2 cellular contexts compared by ENCODE assay signal in the genomic region with DNA sequence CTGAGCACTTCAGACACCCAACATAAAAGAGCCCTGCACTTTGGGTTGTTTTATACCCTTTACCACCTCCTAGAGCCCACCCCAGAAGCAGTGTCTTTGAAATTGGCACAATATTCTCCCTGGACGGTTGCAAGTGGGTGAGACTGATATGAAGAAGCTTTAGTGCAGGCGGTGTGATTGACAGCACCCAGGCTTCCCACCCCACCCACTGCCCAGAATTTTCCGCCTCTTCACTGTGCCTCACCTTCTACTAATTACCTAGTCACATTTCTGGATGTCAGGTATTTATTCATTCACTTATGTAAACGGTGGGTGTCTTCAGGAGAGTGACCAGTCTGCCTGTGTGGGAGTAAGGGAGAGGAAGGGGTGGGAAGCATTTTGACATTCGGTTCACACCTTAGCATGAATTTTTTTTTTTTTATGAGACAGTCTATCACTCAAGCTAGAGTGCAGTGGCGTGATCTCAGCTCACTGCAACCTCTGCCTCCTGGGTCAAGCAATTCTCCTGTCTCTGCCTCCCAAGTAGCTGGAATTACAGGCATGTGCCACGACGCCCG.
TF ChIP-seq lines count a peak whose summit lies in the region.

No MANE protein-coding gene starts in this region.

TF ChIP-seq in GM23338, 12 proteins besides CTCF, POLR2A, EP300 and RAD21 (continues in another document):
- TF ChIP-seq ZNF114 (CRISPR knock-in tag; IDR thresholded peaks at IDR 0.05) (no peak), JUNB (IDR thresholded peaks at IDR 0.05; ENCODE audit: unreplicated experiment) (no peak), EZH2 (IDR thresholded peaks at IDR 0.05; ENCODE audit: low read depth, unreplicated experiment) (no peak), EZH2phosphoT487 (IDR thresholded peaks at IDR 0.05; ENCODE audit: unreplicated experiment) (no peak), NANOG (IDR thresholded peaks at IDR 0.05; ENCODE audit: borderline replicate concordance) (no peak), STAT1 (IDR thresholded peaks at IDR 0.05; ENCODE audit: unreplicated experiment) (no peak), POLR2AphosphoS5 (IDR thresholded peaks at IDR 0.05; ENCODE audit: low read depth) (no peak)
- TF ChIP-seq, protein P1, sequence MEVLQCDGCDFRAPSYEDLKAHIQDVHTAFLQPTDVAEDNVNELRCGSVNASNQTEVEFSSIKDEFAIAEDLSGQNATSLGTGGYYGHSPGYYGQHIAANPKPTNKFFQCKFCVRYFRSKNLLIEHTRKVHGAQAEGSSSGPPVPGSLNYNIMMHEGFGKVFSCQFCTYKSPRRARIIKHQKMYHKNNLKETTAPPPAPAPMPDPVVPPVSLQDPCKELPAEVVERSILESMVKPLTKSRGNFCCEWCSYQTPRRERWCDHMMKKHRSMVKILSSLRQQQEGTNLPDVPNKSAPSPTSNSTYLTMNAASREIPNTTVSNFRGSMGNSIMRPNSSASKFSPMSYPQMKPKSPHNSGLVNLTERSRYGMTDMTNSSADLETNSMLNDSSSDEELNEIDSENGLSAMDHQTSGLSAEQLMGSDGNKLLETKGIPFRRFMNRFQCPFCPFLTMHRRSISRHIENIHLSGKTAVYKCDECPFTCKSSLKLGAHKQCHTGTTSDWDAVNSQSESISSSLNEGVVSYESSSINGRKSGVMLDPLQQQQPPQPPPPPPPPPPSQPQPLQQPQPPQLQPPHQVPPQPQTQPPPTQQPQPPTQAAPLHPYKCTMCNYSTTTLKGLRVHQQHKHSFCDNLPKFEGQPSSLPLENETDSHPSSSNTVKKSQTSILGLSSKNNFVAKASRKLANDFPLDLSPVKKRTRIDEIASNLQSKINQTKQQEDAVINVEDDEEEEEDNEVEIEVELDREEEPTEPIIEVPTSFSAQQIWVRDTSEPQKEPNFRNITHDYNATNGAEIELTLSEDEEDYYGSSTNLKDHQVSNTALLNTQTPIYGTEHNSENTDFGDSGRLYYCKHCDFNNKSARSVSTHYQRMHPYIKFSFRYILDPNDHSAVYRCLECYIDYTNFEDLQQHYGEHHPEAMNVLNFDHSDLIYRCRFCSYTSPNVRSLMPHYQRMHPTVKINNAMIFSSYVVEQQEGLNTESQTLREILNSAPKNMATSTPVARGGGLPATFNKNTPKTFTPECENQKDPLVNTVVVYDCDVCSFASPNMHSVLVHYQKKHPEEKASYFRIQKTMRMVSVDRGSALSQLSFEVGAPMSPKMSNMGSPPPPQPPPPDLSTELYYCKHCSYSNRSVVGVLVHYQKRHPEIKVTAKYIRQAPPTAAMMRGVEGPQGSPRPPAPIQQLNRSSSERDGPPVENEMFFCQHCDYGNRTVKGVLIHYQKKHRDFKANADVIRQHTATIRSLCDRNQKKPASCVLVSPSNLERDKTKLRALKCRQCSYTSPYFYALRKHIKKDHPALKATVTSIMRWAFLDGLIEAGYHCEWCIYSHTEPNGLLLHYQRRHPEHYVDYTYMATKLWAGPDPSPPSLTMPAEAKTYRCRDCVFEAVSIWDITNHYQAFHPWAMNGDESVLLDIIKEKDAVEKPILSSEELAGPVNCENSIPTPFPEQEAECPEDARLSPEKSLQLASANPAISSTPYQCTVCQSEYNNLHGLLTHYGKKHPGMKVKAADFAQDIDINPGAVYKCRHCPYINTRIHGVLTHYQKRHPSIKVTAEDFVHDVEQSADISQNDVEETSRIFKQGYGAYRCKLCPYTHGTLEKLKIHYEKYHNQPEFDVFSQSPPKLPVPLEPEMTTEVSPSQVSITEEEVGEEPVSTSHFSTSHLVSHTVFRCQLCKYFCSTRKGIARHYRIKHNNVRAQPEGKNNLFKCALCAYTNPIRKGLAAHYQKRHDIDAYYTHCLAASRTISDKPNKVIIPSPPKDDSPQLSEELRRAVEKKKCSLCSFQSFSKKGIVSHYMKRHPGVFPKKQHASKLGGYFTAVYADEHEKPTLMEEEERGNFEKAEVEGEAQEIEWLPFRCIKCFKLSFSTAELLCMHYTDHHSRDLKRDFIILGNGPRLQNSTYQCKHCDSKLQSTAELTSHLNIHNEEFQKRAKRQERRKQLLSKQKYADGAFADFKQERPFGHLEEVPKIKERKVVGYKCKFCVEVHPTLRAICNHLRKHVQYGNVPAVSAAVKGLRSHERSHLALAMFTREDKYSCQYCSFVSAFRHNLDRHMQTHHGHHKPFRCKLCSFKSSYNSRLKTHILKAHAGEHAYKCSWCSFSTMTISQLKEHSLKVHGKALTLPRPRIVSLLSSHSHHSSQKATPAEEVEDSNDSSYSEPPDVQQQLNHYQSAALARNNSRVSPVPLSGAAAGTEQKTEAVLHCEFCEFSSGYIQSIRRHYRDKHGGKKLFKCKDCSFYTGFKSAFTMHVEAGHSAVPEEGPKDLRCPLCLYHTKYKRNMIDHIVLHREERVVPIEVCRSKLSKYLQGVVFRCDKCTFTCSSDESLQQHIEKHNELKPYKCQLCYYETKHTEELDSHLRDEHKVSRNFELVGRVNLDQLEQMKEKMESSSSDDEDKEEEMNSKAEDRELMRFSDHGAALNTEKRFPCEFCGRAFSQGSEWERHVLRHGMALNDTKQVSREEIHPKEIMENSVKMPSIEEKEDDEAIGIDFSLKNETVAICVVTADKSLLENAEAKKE (CRISPR knock-in tag; IDR thresholded peaks at IDR 0.05), result no peak
- TF ChIP-seq, protein P2, sequence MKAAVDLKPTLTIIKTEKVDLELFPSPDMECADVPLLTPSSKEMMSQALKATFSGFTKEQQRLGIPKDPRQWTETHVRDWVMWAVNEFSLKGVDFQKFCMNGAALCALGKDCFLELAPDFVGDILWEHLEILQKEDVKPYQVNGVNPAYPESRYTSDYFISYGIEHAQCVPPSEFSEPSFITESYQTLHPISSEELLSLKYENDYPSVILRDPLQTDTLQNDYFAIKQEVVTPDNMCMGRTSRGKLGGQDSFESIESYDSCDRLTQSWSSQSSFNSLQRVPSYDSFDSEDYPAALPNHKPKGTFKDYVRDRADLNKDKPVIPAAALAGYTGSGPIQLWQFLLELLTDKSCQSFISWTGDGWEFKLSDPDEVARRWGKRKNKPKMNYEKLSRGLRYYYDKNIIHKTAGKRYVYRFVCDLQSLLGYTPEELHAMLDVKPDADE (IDR thresholded peaks at IDR 0.05), result no peak

TF ChIP-seq in K562, 482 proteins besides CTCF, POLR2A, EP300 and RAD21:
- TF ChIP-seq SRSF9 (IDR thresholded peaks at IDR 0.05; ENCODE audit: borderline replicate concordance, low read depth, low read length), result no peak
- TF ChIP-seq, protein P3, sequence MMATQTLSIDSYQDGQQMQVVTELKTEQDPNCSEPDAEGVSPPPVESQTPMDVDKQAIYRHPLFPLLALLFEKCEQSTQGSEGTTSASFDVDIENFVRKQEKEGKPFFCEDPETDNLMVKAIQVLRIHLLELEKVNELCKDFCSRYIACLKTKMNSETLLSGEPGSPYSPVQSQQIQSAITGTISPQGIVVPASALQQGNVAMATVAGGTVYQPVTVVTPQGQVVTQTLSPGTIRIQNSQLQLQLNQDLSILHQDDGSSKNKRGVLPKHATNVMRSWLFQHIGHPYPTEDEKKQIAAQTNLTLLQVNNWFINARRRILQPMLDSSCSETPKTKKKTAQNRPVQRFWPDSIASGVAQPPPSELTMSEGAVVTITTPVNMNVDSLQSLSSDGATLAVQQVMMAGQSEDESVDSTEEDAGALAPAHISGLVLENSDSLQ (IDR thresholded peaks at IDR 0.05), result peak; percentile 95
- TF ChIP-seq, protein P4, sequence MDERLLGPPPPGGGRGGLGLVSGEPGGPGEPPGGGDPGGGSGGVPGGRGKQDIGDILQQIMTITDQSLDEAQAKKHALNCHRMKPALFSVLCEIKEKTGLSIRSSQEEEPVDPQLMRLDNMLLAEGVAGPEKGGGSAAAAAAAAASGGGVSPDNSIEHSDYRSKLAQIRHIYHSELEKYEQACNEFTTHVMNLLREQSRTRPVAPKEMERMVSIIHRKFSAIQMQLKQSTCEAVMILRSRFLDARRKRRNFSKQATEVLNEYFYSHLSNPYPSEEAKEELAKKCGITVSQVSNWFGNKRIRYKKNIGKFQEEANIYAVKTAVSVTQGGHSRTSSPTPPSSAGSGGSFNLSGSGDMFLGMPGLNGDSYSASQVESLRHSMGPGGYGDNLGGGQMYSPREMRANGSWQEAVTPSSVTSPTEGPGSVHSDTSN (CRISPR knock-in tag; IDR thresholded peaks at IDR 0.05; ENCODE audit: low read depth), result 0 out of 2 replicates have a peak, but pooled peaks have one; percentile 26
- TF ChIP-seq, protein P4 (tag; conservative IDR thresholded peaks at IDR 0.05; ENCODE audit: low read depth), result no peak
- TF ChIP-seq, protein P5, sequence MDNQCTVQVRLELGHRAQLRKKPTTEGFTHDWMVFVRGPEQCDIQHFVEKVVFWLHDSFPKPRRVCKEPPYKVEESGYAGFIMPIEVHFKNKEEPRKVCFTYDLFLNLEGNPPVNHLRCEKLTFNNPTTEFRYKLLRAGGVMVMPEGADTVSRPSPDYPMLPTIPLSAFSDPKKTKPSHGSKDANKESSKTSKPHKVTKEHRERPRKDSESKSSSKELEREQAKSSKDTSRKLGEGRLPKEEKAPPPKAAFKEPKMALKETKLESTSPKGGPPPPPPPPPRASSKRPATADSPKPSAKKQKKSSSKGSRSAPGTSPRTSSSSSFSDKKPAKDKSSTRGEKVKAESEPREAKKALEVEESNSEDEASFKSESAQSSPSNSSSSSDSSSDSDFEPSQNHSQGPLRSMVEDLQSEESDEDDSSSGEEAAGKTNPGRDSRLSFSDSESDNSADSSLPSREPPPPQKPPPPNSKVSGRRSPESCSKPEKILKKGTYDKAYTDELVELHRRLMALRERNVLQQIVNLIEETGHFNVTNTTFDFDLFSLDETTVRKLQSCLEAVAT (IDR thresholded peaks at IDR 0.05), result no peak
- peak; percentile 23 for TF ChIP-seq MEIS2 (IDR thresholded peaks at IDR 0.05; ENCODE audit: partially characterized antibody)
- TF ChIP-seq, protein P6, sequence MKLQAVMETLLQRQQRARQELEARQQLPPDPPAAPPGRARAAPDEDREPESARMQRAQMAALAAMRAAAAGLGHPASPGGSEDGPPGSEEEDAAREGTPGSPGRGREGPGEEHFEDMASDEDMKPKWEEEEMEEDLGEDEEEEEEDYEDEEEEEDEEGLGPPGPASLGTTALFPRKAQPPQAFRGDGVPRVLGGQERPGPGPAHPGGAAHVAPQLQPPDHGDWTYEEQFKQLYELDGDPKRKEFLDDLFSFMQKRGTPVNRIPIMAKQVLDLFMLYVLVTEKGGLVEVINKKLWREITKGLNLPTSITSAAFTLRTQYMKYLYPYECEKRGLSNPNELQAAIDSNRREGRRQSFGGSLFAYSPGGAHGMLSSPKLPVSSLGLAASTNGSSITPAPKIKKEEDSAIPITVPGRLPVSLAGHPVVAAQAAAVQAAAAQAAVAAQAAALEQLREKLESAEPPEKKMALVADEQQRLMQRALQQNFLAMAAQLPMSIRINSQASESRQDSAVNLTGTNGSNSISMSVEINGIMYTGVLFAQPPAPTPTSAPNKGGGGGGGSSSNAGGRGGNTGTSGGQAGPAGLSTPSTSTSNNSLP (IDR thresholded peaks at IDR 0.05; ENCODE audit: borderline replicate concordance, low read depth, low read length), result 0 out of 2 replicates have a peak, but pooled peaks have one; percentile 16
